ENCODE assay signal across 8 cellular contexts in the genomic region with DNA sequence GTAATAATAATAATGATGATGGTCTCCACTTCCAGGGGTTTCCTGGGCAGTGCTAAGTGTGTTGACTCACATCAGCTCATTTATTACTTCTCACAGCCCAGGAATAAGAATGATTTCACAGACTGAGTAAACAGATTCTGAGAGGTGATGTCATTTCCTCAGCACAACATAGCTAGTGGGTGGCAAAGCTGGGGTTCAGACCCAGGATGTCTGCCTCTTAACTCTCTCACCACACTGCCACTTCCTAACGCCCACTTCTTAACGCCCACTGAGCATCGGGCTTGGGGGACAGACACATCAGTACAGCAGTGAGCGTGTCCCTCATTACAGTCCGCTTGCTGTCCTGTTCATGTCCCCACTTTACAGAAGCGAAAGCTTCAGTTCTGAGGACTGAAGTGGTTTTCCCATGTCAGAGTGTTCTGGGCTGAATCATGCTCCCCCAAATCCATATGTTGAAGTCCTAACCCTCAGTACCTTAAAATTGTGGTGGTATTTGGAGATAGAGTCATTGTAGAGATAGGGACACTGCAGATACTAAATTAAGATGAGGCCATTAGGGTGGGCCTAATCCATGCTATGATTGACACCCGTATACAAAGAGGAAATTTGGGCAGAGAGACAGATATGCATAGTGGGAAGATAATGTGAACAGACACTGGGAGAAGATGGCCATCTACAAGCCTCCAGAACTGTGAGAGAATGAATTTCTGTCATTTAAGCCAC.
DNase-seq lines count a peak whose midpoint lies in the region; ATAC-seq and FAIRE-seq lines count a peak whose summit lies in the region.

No MANE protein-coding gene starts in this region.

- POLR2A ChIA-PET in activated CD4-positive, alpha-beta T cell treated with anti-CD3 and anti-CD28 coated beads for 36 hours (lab: Charles Lee), result interaction anchor here (0.6 to 1.0 kb wide), 3 partner anchors 11 to 1727 kb away, joined by 3 to 11 read pairs (median 3); no protein-coding TSS in a partner anchor

- no peaks in the 10 kb centered on the region for H3K9me3 Mint-ChIP-seq in activated CD4-positive, alpha-beta T cell treated with anti-CD3 and anti-CD28 coated beads for 36 hours (ENCODE audit: low read depth)
- H3K9me3 Mint-ChIP-seq in effector memory CD8-positive, alpha-beta T cell, result no peaks in the 10 kb centered on the region

- peak; percentile 60 for DNase-seq in activated gamma-delta T cell treated with Interleukin-2 at 50 U/mL for 16 hours
- DNase-seq in activated gamma-delta T cell (lab: John Stamatoyannopoulos, UW), result no peak
- DNase-seq in activated CD4-positive, alpha-beta T cell treated with anti-CD3 and anti-CD28 coated beads for 36 hours, result peak; percentile 83
- DNase-seq in effector memory CD8-positive, alpha-beta T cell, result peak; percentile 49 to 66 (median 56)
- DNase-seq in stimulated activated CD4-positive, alpha-beta T cell treated with anti-CD3 and anti-CD28 coated beads, TNF-alpha, amount 100 ng/mL, for 24 hours (ENCODE audit: low read depth in 3 of 3), result peak; percentile 24 to 63 (median 29)
- DNase-seq in SKM-1 treated with dmso at 0.1 percent for 144 hours (lab: John Stamatoyannopoulos, UW; ENCODE audit: unreplicated experiment), result no peak
- no peak for DNase-seq in NCI-H1417 treated with DMSO at 0.1 percent for 48 hours (lab: John Stamatoyannopoulos, UW)
- DNase-seq in frontal cortex (ENCODE audit: low spot score in 2 of 2), result no peak

- H3K27ac Mint-ChIP-seq in activated CD4-positive, alpha-beta T cell treated with anti-CD3 and anti-CD28 coated beads for 36 hours, result peak overlapping the region; percentile 58
- peak overlapping the region; percentile 72 to 90 for H3K27ac Mint-ChIP-seq in effector memory CD8-positive, alpha-beta T cell

- CTCF ChIA-PET in activated CD4-positive, alpha-beta T cell treated with anti-CD3 and anti-CD28 coated beads for 36 hours (lab: Charles Lee), result interaction anchor here (0.7 to 2.0 kb wide), 3 partner anchors 8 to 301 kb away, joined by 4 to 6 read pairs (median 4); no protein-coding TSS in a partner anchor

- H3K27me3 Mint-ChIP-seq in activated CD4-positive, alpha-beta T cell treated with anti-CD3 and anti-CD28 coated beads for 36 hours, result no peaks in the 10 kb centered on the region
- H3K27me3 Mint-ChIP-seq in effector memory CD8-positive, alpha-beta T cell, result no peaks in the 10 kb centered on the region

- no peaks in the 10 kb centered on the region for H3K36me3 Mint-ChIP-seq in activated CD4-positive, alpha-beta T cell treated with anti-CD3 and anti-CD28 coated beads for 36 hours (ENCODE audit: low read depth)
- no peaks in the 10 kb centered on the region for H3K36me3 Mint-ChIP-seq in effector memory CD8-positive, alpha-beta T cell (ENCODE audit: insufficient read depth)

- intact Hi-C loops in activated CD4-positive, alpha-beta T cell treated with anti-CD3 and anti-CD28 coated beads for 36 hours (cut with DNase I, micrococcal nuclease), result loop anchor here in 1 of 2 experiments (1.0 to 2.0 kb wide), 2 partner anchors 73 to 115 kb away; no protein-coding TSS in a partner anchor

- H3K4me3 Mint-ChIP-seq in activated CD4-positive, alpha-beta T cell treated with anti-CD3 and anti-CD28 coated beads for 36 hours, result no peak overlapping the region
- peak overlapping the region; percentile 22 to 48 for H3K4me3 Mint-ChIP-seq in effector memory CD8-positive, alpha-beta T cell

- H3K4me1 Mint-ChIP-seq in activated CD4-positive, alpha-beta T cell treated with anti-CD3 and anti-CD28 coated beads for 36 hours, result peaks cover 35% of the 10 kb centered on the region
- peaks cover 21 to 24% of the 10 kb centered on the region in 2 donors for H3K4me1 Mint-ChIP-seq in effector memory CD8-positive, alpha-beta T cell (ENCODE audit: low read depth in 2 of 2)

- peak; percentile 94 for ATAC-seq in activated CD4-positive, alpha-beta T cell treated with anti-CD3 and anti-CD28 coated beads for 36 hours
- peak; percentile 97 for ATAC-seq in effector memory CD8-positive, alpha-beta T cell (replicated peaks)

- FAIRE-seq in frontal cortex (lab: Jason Lieb, UNC), result no peak

Comparison
In these comparisons a context has a peak if more than half of its experiments do, and no peak if none do; other contexts are left out.
1. DNase-seq: peak in activated gamma-delta T cell treated with Interleukin-2 at 50 U/mL for 16 hours (single experiment), activated CD4-positive, alpha-beta T cell treated with anti-CD3 and anti-CD28 coated beads for 36 hours (single experiment), effector memory CD8-positive, alpha-beta T cell (3 of 3) and stimulated activated CD4-positive, alpha-beta T cell treated with anti-CD3 and anti-CD28 coated beads, TNF-alpha, amount 100 ng/mL, for 24 hours (3 of 3); none in activated gamma-delta T cell (single experiment), SKM-1 treated with dmso at 0.1 percent for 144 hours (single experiment), NCI-H1417 treated with DMSO at 0.1 percent for 48 hours (single experiment) and frontal cortex (0 of 2).